1 cellular context compared by ENCODE assay signal in the genomic region with DNA sequence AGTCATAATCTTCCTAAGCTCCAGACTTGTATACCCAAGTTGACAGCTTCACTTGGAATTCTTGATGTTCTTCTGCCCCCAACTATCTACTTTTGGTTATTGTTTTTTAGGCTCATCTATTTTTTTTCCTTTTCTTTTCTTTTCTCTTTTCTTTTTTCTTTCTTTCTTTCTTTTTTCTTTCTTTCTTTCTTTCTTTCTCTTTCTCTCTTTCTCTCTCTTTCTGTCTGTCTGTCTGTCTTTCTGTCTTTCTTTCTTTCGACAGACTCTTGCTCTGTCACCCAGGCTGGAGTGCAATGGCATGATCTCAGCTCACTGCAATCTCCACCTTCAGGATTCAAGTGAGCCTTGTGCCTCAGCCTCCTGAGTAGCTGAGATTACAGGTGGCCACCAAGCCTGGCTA.
TF ChIP-seq lines count a peak whose summit lies in the region.

No MANE protein-coding gene starts in this region.

TF ChIP-seq in WTC11, 78 proteins besides CTCF, POLR2A, EP300 and RAD21:
- TF ChIP-seq ESRRA (CRISPR knock-in tag; IDR thresholded peaks at IDR 0.05; ENCODE audit: borderline replicate concordance) (no peak), USF1 (CRISPR knock-in tag; IDR thresholded peaks at IDR 0.05) (no peak), SMAD4 (CRISPR knock-in tag; IDR thresholded peaks at IDR 0.05) (no peak), SMAD3 (CRISPR knock-in tag; IDR thresholded peaks at IDR 0.05; ENCODE audit: borderline replicate concordance) (no peak)
- TF ChIP-seq, protein P1, sequence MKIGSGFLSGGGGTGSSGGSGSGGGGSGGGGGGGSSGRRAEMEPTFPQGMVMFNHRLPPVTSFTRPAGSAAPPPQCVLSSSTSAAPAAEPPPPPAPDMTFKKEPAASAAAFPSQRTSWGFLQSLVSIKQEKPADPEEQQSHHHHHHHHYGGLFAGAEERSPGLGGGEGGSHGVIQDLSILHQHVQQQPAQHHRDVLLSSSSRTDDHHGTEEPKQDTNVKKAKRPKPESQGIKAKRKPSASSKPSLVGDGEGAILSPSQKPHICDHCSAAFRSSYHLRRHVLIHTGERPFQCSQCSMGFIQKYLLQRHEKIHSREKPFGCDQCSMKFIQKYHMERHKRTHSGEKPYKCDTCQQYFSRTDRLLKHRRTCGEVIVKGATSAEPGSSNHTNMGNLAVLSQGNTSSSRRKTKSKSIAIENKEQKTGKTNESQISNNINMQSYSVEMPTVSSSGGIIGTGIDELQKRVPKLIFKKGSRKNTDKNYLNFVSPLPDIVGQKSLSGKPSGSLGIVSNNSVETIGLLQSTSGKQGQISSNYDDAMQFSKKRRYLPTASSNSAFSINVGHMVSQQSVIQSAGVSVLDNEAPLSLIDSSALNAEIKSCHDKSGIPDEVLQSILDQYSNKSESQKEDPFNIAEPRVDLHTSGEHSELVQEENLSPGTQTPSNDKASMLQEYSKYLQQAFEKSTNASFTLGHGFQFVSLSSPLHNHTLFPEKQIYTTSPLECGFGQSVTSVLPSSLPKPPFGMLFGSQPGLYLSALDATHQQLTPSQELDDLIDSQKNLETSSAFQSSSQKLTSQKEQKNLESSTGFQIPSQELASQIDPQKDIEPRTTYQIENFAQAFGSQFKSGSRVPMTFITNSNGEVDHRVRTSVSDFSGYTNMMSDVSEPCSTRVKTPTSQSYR (CRISPR knock-in tag; IDR thresholded peaks at IDR 0.05) = no peak
